Comparison of ENCODE assay signal across 26 cellular contexts in the genomic region with DNA sequence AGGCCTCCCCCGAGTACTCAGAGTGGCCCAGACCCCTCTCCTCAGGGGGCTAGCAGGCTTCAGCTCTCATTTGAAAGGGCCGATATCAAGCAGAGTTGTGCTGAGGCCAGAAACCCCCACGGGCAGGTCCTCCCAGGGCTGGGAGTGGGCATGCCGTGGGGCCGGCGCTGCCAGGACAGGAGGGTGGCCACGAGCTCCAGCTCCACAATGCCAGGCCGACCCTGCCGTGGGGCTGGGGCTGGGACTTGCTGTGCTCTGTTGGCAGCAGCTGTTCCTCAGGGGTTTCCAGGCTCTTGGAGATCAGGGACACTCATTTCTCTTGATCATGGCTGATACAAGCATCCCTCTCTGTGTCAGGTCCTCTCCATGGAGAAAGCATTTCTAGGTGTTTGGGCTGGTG. TPM values are rescaled to one million over a fixed set of nuclear protein-coding genes. Genes with fewer than 3 reads are reported as not detected.
DNase-seq lines count a peak whose midpoint lies in the region; TF ChIP-seq lines count a peak whose summit lies in the region.
"Had no signal": no experiment of that assay in that cellular context is flagged by ENCODE, and none has a peak within 500 bp of the region (broad histone marks: within the 10 kb centered on the region; RNA-seq: fewer than 3 reads in every experiment).

No MANE protein-coding gene starts in this region.

- H3K27ac Mint-ChIP-seq in osteocyte (ENCODE audit: unreplicated experiment), result peak overlapping the region; percentile 91
- H3K27ac Mint-ChIP-seq in Calu3 (ENCODE audit: unreplicated experiment), result no peak overlapping the region
- H3K27ac Mint-ChIP-seq in mesothelial cell of epicardium, result no peak overlapping the region
- H3K27ac Mint-ChIP-seq: activated CD8-positive, alpha-beta T cell treated with anti-CD3 and anti-CD28 coated beads, Interleukin-2, amount 10 ng/mL, durations not matched to agents 7 days and 5 days; activated naive CD4-positive, alpha-beta T cell treated with anti-CD3 and anti-CD28 coated beads, Interleukin-2, amount 50 U/mL, for 24 hours; activated T-helper 17 cell treated with anti-CD3 and anti-CD28 coated beads, Interleukin-2, amount 50 U/mL, for 72 hours; naive B cell; stimulated activated effector memory CD8-positive, alpha-beta T cell treated with anti-CD3 and anti-CD28 coated beads, Interleukin-12 subunit alpha, Interleukin-12 subunit beta, amount 100 ng/mL, for 72 hours had no signal

- 88 to 89% methylated on average over 8 to 9 of the region's 9 CpGs for WGBS in GM23248 (ENCODE audit: low coverage in 1 of 2, low lambda C conversion rate in 2 of 2, missing lambda C conversion rate in 2 of 2), 2 experiments
- WGBS in tibial nerve, 2 donors, result 94 to 97% methylated on average over 8 to 9 of the region's 9 CpGs

- no peak for TF ChIP-seq POLR2A in tibial nerve (IDR thresholded peaks at IDR 0.05)

- H3K27me3 Mint-ChIP-seq in osteocyte (ENCODE audit: unreplicated experiment) (no peaks in the 10 kb centered on the region), Calu3 (ENCODE audit: unreplicated experiment) (peaks cover 16% of the 10 kb centered on the region), mesothelial cell of epicardium (ENCODE audit: low read depth) (peaks cover 17% of the 10 kb centered on the region)

- H3K36me3 ChIP-seq in GM23248 (ENCODE audit: low read depth) (peaks cover 4% of the 10 kb centered on the region; the same call in 1 of the 2 replicates), PC-9 (ENCODE audit: low read depth) (no peaks in the 10 kb centered on the region), tibial nerve (peaks cover 2 to 78% (median 4%) of the 10 kb centered on the region in 3 donors)

- DNase-seq in GM23248, result no peak
- no peak for DNase-seq in PC-9
- no peak for DNase-seq in osteocyte (ENCODE audit: extremely low spot score, unreplicated experiment)
- no peak for DNase-seq in tibial nerve (ENCODE audit: low spot score in 2 of 2)
- DNase-seq in Calu3, result no peak
- no peak for DNase-seq in activated CD4-positive, alpha-beta T cell treated with anti-CD3 and anti-CD28 coated beads for 4 hours
- DNase-seq in mesothelial cell of epicardium (ENCODE audit: low spot score in 2 of 2, unreplicated experiment in 2 of 2), result no peak
- DNase-seq: activated CD8-positive, alpha-beta T cell treated with anti-CD3 and anti-CD28 coated beads, Interleukin-2, amount 10 ng/mL, durations not matched to agents 7 days and 5 days; Caco-2; DMS79; effector CD4-positive, alpha-beta T cell; left ventricle myocardium inferior; naive B cell; NCI-H1436; NCI-H2081 treated with DMSO at 0.1 percent for 48 hours; Peyer's patch; SIG-M5; stimulated activated CD4-positive, alpha-beta T cell treated with anti-CD3 and anti-CD28 coated beads, Interleukin-15, amount 100 ng/mL, for 24 hours had no signal

- peaks cover 13% of the 10 kb centered on the region for H3K79me2 ChIP-seq in GM23248 (ENCODE audit: insufficient read depth)
- H3K79me2 ChIP-seq in PC-9 (ENCODE audit: low read depth), result no peaks in the 10 kb centered on the region

- in situ Hi-C loops in GM23248 (cut with MboI), result no loop called here

- H3K9me3 ChIP-seq in GM23248 (ENCODE audit: low read depth) (no peaks in the 10 kb centered on the region), PC-9 (ENCODE audit: insufficient read depth, low read depth) (no peaks in the 10 kb centered on the region), tibial nerve (no peaks in the 10 kb centered on the region)
- H3K9me3 ChIP-seq: Caco-2, left ventricle myocardium inferior, Peyer's patch, prostate gland, upper lobe of left lung had no signal

- H2AFZ ChIP-seq in GM23248 (no peak overlapping the region), PC-9 (no peak overlapping the region)

- no TSS peak for BruUV-seq in PC-9 (replicated peaks; lab: Mats Ljungman, UMichigan)
- BruUV-seq in Calu3 (replicated peaks; lab: Mats Ljungman, UMichigan), result no TSS peak

- POLR2A ChIA-PET in PC-9 (lab: Charles Lee; ENCODE audit: unreplicated experiment), result no interaction called here

- no peaks in the 10 kb centered on the region for H4K20me1 ChIP-seq in GM23248 (ENCODE audit: insufficient read depth)
- no peaks in the 10 kb centered on the region for H4K20me1 ChIP-seq in PC-9 (ENCODE audit: insufficient read depth)

- TF ChIP-seq CTCF in PC-9 (conservative IDR thresholded peaks at IDR 0.05), result no peak
- TF ChIP-seq CTCF in osteocyte (IDR thresholded peaks at IDR 0.05), result no peak
- TF ChIP-seq CTCF in tibial nerve (IDR thresholded peaks at IDR 0.05), result no peak
- no peak for TF ChIP-seq CTCF in Calu3 (IDR thresholded peaks at IDR 0.05; ENCODE audit: unreplicated experiment)
- TF ChIP-seq CTCF in mesothelial cell of epicardium (IDR thresholded peaks at IDR 0.05; ENCODE audit: unreplicated experiment), result no peak

- H3K4me2 ChIP-seq in GM23248 (ENCODE audit: unreplicated experiment) (peak overlapping the region; percentile 47), PC-9 (peak overlapping the region; percentile 67)

- peaks cover 35% of the 10 kb centered on the region for H3K4me1 Mint-ChIP-seq in osteocyte (ENCODE audit: unreplicated experiment)
- H3K4me1 Mint-ChIP-seq in Calu3 (ENCODE audit: low read depth, unreplicated experiment), result no peaks in the 10 kb centered on the region
- H3K4me1 Mint-ChIP-seq in mesothelial cell of epicardium, result no peaks in the 10 kb centered on the region

- peaks cover 20% of the 10 kb centered on the region for H3K4me1 ChIP-seq in GM23248 (ENCODE audit: insufficient read depth)
- H3K4me1 ChIP-seq in PC-9 (replicated peaks; ENCODE audit: insufficient read depth), result peaks cover 30% of the 10 kb centered on the region
- H3K4me1 ChIP-seq in tibial nerve, result peaks cover 0 to 18% (median 9%) of the 10 kb centered on the region in 4 donors

- peak overlapping the region; percentile 70 for H3K9ac ChIP-seq in GM23248

- H3F3A ChIP-seq in GM23248 (ENCODE audit: insufficient read depth) (peaks cover 47% of the 10 kb centered on the region), PC-9 (ENCODE audit: insufficient read depth, low read depth) (peaks cover 32% of the 10 kb centered on the region)

- intact Hi-C loops in PC-9 (cut with micrococcal nuclease; ENCODE audit: unreplicated experiment), result loop anchor here (2.0 to 10.0 kb wide), 2 partner anchors 14 to 206 kb away; no protein-coding TSS in a partner anchor
- intact Hi-C loops in Calu3 (cut with micrococcal nuclease; ENCODE audit: unreplicated experiment), result no loop called here

- CTCF ChIA-PET in PC-9 (lab: Charles Lee), result no interaction called here
- CTCF ChIA-PET in Calu3 (lab: Charles Lee), result no interaction called here

- H3K4me3 Mint-ChIP-seq in osteocyte (ENCODE audit: unreplicated experiment) (peak overlapping the region; percentile 4), Calu3 (ENCODE audit: low read depth, unreplicated experiment) (no peak overlapping the region), mesothelial cell of epicardium (no peak overlapping the region)
- H3K4me3 Mint-ChIP-seq: activated CD8-positive, alpha-beta T cell treated with anti-CD3 and anti-CD28 coated beads, Interleukin-2, amount 10 ng/mL, durations not matched to agents 7 days and 5 days; activated naive CD4-positive, alpha-beta T cell treated with anti-CD3 and anti-CD28 coated beads, Interleukin-2, amount 50 U/mL, for 24 hours; activated T-helper 17 cell treated with anti-CD3 and anti-CD28 coated beads, Interleukin-2, amount 50 U/mL, for 72 hours; naive B cell; stimulated activated effector memory CD8-positive, alpha-beta T cell treated with anti-CD3 and anti-CD28 coated beads, Interleukin-12 subunit alpha, Interleukin-12 subunit beta, amount 100 ng/mL, for 72 hours had no signal

- H3K4me3 ChIP-seq in GM23248 (no peak overlapping the region), PC-9 (no peak overlapping the region; the same call in 1 of the 2 replicates), tibial nerve (no peak overlapping the region)
- H3K4me3 ChIP-seq: left ventricle myocardium inferior, Peyer's patch, prostate gland, upper lobe of left lung had no signal

- peaks cover 8% of the 10 kb centered on the region for H3K36me3 Mint-ChIP-seq in osteocyte (ENCODE audit: unreplicated experiment)
- H3K36me3 Mint-ChIP-seq in Calu3 (ENCODE audit: insufficient read depth, unreplicated experiment), result peaks cover 53% of the 10 kb centered on the region
- H3K36me3 Mint-ChIP-seq in mesothelial cell of epicardium, result peaks cover 12% of the 10 kb centered on the region

- no peaks in the 10 kb centered on the region for H3K9me2 ChIP-seq in GM23248 (ENCODE audit: insufficient read depth)
- H3K9me2 ChIP-seq in PC-9 (ENCODE audit: insufficient read depth), result no peaks in the 10 kb centered on the region

- no peaks in the 10 kb centered on the region for H3K27me3 ChIP-seq in GM23248 (replicated peaks; ENCODE audit: insufficient read depth)
- no peaks in the 10 kb centered on the region for H3K27me3 ChIP-seq in PC-9 (ENCODE audit: insufficient read depth, low read depth)
- H3K27me3 ChIP-seq in tibial nerve, result peaks cover 0 to 8% of the 10 kb centered on the region in 2 donors
- H3K27me3 ChIP-seq: Peyer's patch, upper lobe of left lung had no signal

- peak overlapping the region; percentile 96 for H3K27ac ChIP-seq in GM23248
- peak overlapping the region; percentile 87 for H3K27ac ChIP-seq in PC-9
- H3K27ac ChIP-seq in cingulate gyrus (ENCODE audit: low read depth, low read length), result peak overlapping the region; percentile 65
- H3K27ac ChIP-seq in tibial nerve, result no peak overlapping the region
- H3K27ac ChIP-seq: C4-2B, left ventricle myocardium inferior, Peyer's patch, prostate gland, upper lobe of left lung had no signal

- H3K9me3 Mint-ChIP-seq in osteocyte (ENCODE audit: unreplicated experiment) (no peaks in the 10 kb centered on the region), Calu3 (ENCODE audit: low read depth, unreplicated experiment) (no peaks in the 10 kb centered on the region), mesothelial cell of epicardium (no peaks in the 10 kb centered on the region)
- H3K9me3 Mint-ChIP-seq: activated naive CD4-positive, alpha-beta T cell treated with anti-CD3 and anti-CD28 coated beads, Interleukin-2, amount 50 U/mL, for 24 hours; activated T-helper 17 cell treated with anti-CD3 and anti-CD28 coated beads, Interleukin-2, amount 50 U/mL, for 72 hours; naive B cell; stimulated activated effector memory CD8-positive, alpha-beta T cell treated with anti-CD3 and anti-CD28 coated beads, Interleukin-12 subunit alpha, Interleukin-12 subunit beta, amount 100 ng/mL, for 72 hours had no signal

- no peak for TF ChIP-seq EP300 in tibial nerve (IDR thresholded peaks at IDR 0.05)

RNA-seq across cellular contexts. Expression of gene NPB, which starts 3.2 kb away (rescaled TPM):
- 2.4 TPM in 2 replicates for total RNA-seq in GM23248 (2014; rRNA removed; shearing (Covaris generic))
- polyA plus RNA-seq in GM23248 (2016; fragmentation: Nextera tagmentation; extraction: Ambion mirVana), result 1.1 and 1.6 TPM in 2 replicates
- 0.83 and 1.1 TPM in 2 replicates for total RNA-seq in PC-9 (2021)
- 0.56 and 0.68 TPM in 2 replicates for total RNA-seq in osteocyte
- 1 to 10 TPM in 3 of 4 donors, not detected in 1; 4.2 to 8.7 (median 5.4) TPM for total RNA-seq in tibial nerve
- total RNA-seq in Calu3 (2022), result 0.27 and 0.47 TPM in 2 replicates
- total RNA-seq in mesothelial cell of epicardium, result 0.75 to 1.7 TPM (median 1.2 TPM) in 3 replicates
- total RNA-seq: mesenteric fat pad had no signal

RNA-seq across cellular contexts. Expression of gene ANAPC11, which starts 7.4 kb away (rescaled TPM):
- 175 and 179 TPM in 2 replicates for total RNA-seq in GM23248 (2014; rRNA removed; shearing (Covaris generic))
- polyA plus RNA-seq in GM23248 (2016; fragmentation: Nextera tagmentation; extraction: Ambion mirVana), result 428 and 436 TPM in 2 replicates
- total RNA-seq in PC-9 (2021), result 187 and 256 TPM in 2 replicates
- total RNA-seq in osteocyte, result 119 and 138 TPM in 2 replicates
- total RNA-seq in tibial nerve, result 100 to 1,000 TPM in 3 of 4 donors, 10 to 100 TPM in 1; 95.4 to 116 (median 106) TPM
- total RNA-seq in Calu3 (2022), result 110 and 113 TPM in 2 replicates
- 103 to 115 TPM (median 108 TPM) in 3 replicates for total RNA-seq in mesothelial cell of epicardium

RNA-seq across cellular contexts. Expression of gene ALYREF, which starts 7.5 kb away (rescaled TPM):
- total RNA-seq in GM23248 (2014; rRNA removed; shearing (Covaris generic)), result 80.6 and 100 TPM in 2 replicates
- 6.9 and 8.6 TPM in 2 replicates for polyA plus RNA-seq in GM23248 (2016; fragmentation: Nextera tagmentation; extraction: Ambion mirVana)
- total RNA-seq in PC-9 (2021) (138 and 156 TPM in 2 replicates), osteocyte (72.6 and 78.5 TPM in 2 replicates), tibial nerve (10 to 100 TPM; 44.5 to 67.2 (median 63.5) TPM), Calu3 (2022) (118 and 122 TPM in 2 replicates), mesothelial cell of epicardium (78.5 to 86.1 TPM (median 79.5 TPM) in 3 replicates)

RNA-seq across cellular contexts. Expression of gene PCYT2, which starts 12.3 kb away (rescaled TPM):
- total RNA-seq in GM23248 (2014; rRNA removed; shearing (Covaris generic)), result 34.7 and 36.9 TPM in 2 replicates
- 25.6 and 27.6 TPM in 2 replicates for polyA plus RNA-seq in GM23248 (2016; fragmentation: Nextera tagmentation; extraction: Ambion mirVana)
- total RNA-seq in PC-9 (2021), result 54.7 and 82.2 TPM in 2 replicates
- total RNA-seq in osteocyte, result 33.2 and 38.0 TPM in 2 replicates
- total RNA-seq in tibial nerve, result 10 to 100 TPM; 36.0 to 64.9 (median 46.6) TPM
- 58.4 and 60.9 TPM in 2 replicates for total RNA-seq in Calu3 (2022)
- total RNA-seq in mesothelial cell of epicardium, result 16.8 to 20.5 TPM (median 17.5 TPM) in 3 replicates

RNA-seq across cellular contexts. Expression of gene SIRT7, which starts 19.1 kb away (rescaled TPM):
- 13.1 and 14.5 TPM in 2 replicates for total RNA-seq in GM23248 (2014; rRNA removed; shearing (Covaris generic))
- 9.3 and 11.4 TPM in 2 replicates for polyA plus RNA-seq in GM23248 (2016; fragmentation: Nextera tagmentation; extraction: Ambion mirVana)
- total RNA-seq in PC-9 (2021) (78.3 and 98.5 TPM in 2 replicates), osteocyte (18.8 and 20.9 TPM in 2 replicates), tibial nerve (10 to 100 TPM; 22.3 to 42.2 (median 30.7) TPM), Calu3 (2022) (50.3 and 56.0 TPM in 2 replicates), mesothelial cell of epicardium (18.9 to 22.6 TPM (median 21.3 TPM) in 3 replicates)

Comparison
In these comparisons a context has a peak if more than half of its experiments do, and no peak if none do; other contexts are left out.
1. H3K27ac ChIP-seq: peak in GM23248 (single experiment), PC-9 (single experiment) and cingulate gyrus (single experiment); none in tibial nerve (0 of 4).